In the genomic region with DNA sequence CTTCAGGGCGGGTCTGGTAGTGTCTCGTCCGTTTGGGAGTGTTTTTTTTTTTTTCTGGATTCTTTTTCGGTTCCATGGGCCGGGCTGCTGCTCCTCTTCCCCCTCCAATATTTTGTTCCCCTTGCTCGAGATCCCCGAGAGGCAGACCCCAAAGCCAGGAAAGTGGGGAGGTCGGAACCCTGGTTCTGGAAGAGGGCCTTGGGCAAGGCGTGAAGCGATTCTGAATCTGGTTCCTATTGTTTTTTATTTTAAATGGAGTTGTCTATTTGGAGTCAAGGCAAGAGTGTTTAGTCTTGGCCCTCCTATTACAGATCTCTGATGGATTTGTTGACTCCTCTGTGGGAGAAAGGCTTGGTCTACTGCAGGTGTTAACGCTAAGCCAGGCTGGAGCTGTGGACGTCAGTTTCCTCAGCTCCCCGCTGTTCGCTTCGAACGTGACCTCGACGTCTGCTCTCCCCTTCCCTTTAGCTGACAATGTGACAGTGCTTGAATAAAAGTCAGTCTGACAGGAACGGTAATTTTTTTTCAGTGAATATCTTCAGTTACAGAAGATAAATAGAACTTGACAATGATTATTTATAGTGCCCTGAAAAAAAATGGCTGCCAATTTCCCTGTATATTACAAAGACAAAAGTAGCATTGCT, we compare ENCODE assay signal across 8 cellular contexts. TPM values are rescaled to one million over a fixed set of nuclear protein-coding genes. Genes with fewer than 3 reads are reported as not detected.
DNase-seq lines count a peak whose midpoint lies in the region; FAIRE-seq and TF ChIP-seq lines count a peak whose summit lies in the region.

No MANE protein-coding gene starts in this region.

- DNase-seq in DMS114 treated with DMSO at 0.1 percent for 48 hours (lab: John Stamatoyannopoulos, UW; ENCODE audit: unreplicated experiment) (peak; percentile 39), T-helper 2 cell (peak in 3 of 5 experiments; percentile 7 to 67 (median 26)), mammary epithelial cell (peak; percentile 34), kidney (no peak), NCI-H446 treated with DMSO at 0.1 percent for 48 hours (lab: John Stamatoyannopoulos, UW) (no peak), GOT3 (lab: John Stamatoyannopoulos, UW) (no peak)
- DNase-seq in stimulated activated CD4-positive, alpha-beta T cell treated with anti-CD3 and anti-CD28 coated beads, Interleukin-12 subunit alpha, Interleukin-12 subunit beta, amount 100 ng/mL, for 48 hours (ENCODE audit: low read depth in 2 of 3, low spot score in 1 of 3) = peak in 2 of 3 donors; percentile 7 to 30

- H2AFZ ChIP-seq in mammary epithelial cell (ENCODE audit: low read depth, low read length) = peak overlapping the region; percentile 99

- FAIRE-seq in kidney (lab: Jason Lieb, UNC) = no peak

- H3K27ac ChIP-seq in KOPT-K1 (ENCODE audit: low read depth, low read length, poor library complexity, severe bottlenecking) (peak overlapping the region; percentile 92), mammary epithelial cell (ENCODE audit: insufficient read depth, low read depth, low read length) (peak overlapping the region; percentile 98), kidney (ENCODE audit: low read depth in 2 of 2, low read length in 2 of 2) (peak overlapping the region; percentile 94 to 99)

- dilution Hi-C loops in mammary epithelial cell (cut with HindIII; ENCODE audit: low sequenced_read_pairs) = no loop called here

- intact Hi-C loops in mammary epithelial cell (cut with micrococcal nuclease) (loop anchor here (2.0 to 5.0 kb wide), 2 partner anchors 52 to 595 kb away; a partner anchor contains a TSS), kidney (cut with DNase I) (loop anchor here (10.0 kb wide), 1 partner anchor 162 kb away; no protein-coding TSS in a partner anchor)

- H3K27me3 ChIP-seq in mammary epithelial cell (ENCODE audit: insufficient read depth, low read length) = no peaks in the 10 kb centered on the region

- H3K9me3 ChIP-seq in KOPT-K1 (ENCODE audit: insufficient read depth, low read length, poor library complexity, severe bottlenecking) (no peaks in the 10 kb centered on the region), mammary epithelial cell (replicated peaks; ENCODE audit: insufficient read depth, low read length) (no peaks in the 10 kb centered on the region), kidney (ENCODE audit: control insufficient read depth in 1 of 2, low read length in 2 of 2) (no peaks in the 10 kb centered on the region)

- peaks cover under 1% of the 10 kb centered on the region; the same call in 1 of the 2 replicates for H3K36me3 ChIP-seq in KOPT-K1 (ENCODE audit: insufficient read depth, low read length)
- H3K36me3 ChIP-seq in mammary epithelial cell (ENCODE audit: insufficient read depth, low read length) = no peaks in the 10 kb centered on the region
- no peaks in the 10 kb centered on the region for H3K36me3 ChIP-seq in kidney (ENCODE audit: control insufficient read depth in 1 of 2, insufficient read depth in 2 of 2, low read length in 2 of 2)

- TF ChIP-seq CTCF in mammary epithelial cell (conservative IDR thresholded peaks at IDR 0.05 in 1 of 2, IDR thresholded peaks at IDR 0.05 in 1 of 2; ENCODE audit: extremely low read depth in 1 of 2, insufficient read depth in 1 of 2, low read depth in 1 of 2, low read length in 2 of 2) (no peak), kidney (IDR thresholded peaks at IDR 0.05; ENCODE audit: borderline replicate concordance, extremely low read depth, insufficient read depth) (no peak)

- H3K4me3 ChIP-seq in mammary epithelial cell (replicated peaks in 1 of 3; ENCODE audit: insufficient read depth in 1 of 3, low read depth in 2 of 3, low read length in 3 of 3) = peak overlapping the region; percentile 69 to 90 (median 83)
- peak overlapping the region; percentile 74 to 92 for H3K4me3 ChIP-seq in kidney (ENCODE audit: low read length in 2 of 2)

- under 1% methylated on average over 13 of the region's 19 CpGs for WGBS in mammary epithelial cell (ENCODE audit: low coverage, missing lambda C conversion rate)

- H3K79me2 ChIP-seq in mammary epithelial cell (ENCODE audit: insufficient read depth, low read length) = peaks cover 30% of the 10 kb centered on the region

- peak overlapping the region; percentile 92 for H3K4me2 ChIP-seq in mammary epithelial cell (ENCODE audit: insufficient read depth, low read depth, low read length)

- H3K4me1 ChIP-seq in mammary epithelial cell (ENCODE audit: insufficient read depth, low read length) = peaks cover 4% of the 10 kb centered on the region
- H3K4me1 ChIP-seq in kidney (ENCODE audit: control insufficient read depth in 1 of 2, insufficient read depth in 1 of 2, low read depth in 1 of 2, low read length in 2 of 2) = no peaks in the 10 kb centered on the region

- peak overlapping the region; percentile 99 for H3K9ac ChIP-seq in mammary epithelial cell (ENCODE audit: insufficient read depth, low read length)
- peak overlapping the region; percentile 96 to 100 for H3K9ac ChIP-seq in kidney (ENCODE audit: low read length in 2 of 2)

- TSS peak; percentile 72 for BruUV-seq in mammary epithelial cell (replicated peaks; lab: Mats Ljungman, UMichigan)

- in situ Hi-C loops in mammary epithelial cell (cut with MboI; ENCODE audit: low sequenced_read_pairs in 2 of 2) = no loop called here

- H4K20me1 ChIP-seq in mammary epithelial cell (ENCODE audit: insufficient read depth, low read length) = no peaks in the 10 kb centered on the region

- CTCF ChIA-PET in mammary epithelial cell (lab: Charles Lee; ENCODE audit: low non-redundant PET) = no interaction called here

RNA-seq across cellular contexts. Expression of a gene that starts 0.7 kb away (rescaled TPM):
- total RNA-seq in mammary epithelial cell (1 to 10 TPM; 4.4 to 5.0 TPM), kidney (11.4 TPM)
- polyA plus RNA-seq in mammary epithelial cell (1.4 TPM), kidney (ENCODE audit: insufficient read depth, low read depth, low replicate concordance) (3.2 TPM)
- polyA minus RNA-seq in mammary epithelial cell = not detected

RNA-seq across cellular contexts. Expression of a gene that starts 52.4 kb away (rescaled TPM):
- total RNA-seq in mammary epithelial cell (10 to 100 TPM; 13.3 to 50.5 TPM), kidney (44.6 TPM)
- polyA plus RNA-seq in mammary epithelial cell (63.4 TPM), kidney (ENCODE audit: insufficient read depth, low read depth, low replicate concordance) (21.1 TPM)
- 106 TPM for polyA minus RNA-seq in mammary epithelial cell

Comparison
In these comparisons a context has a peak if more than half of its experiments do, and no peak if none do; other contexts are left out.
1. DNase-seq: peak in DMS114 treated with DMSO at 0.1 percent for 48 hours (single experiment), T-helper 2 cell (3 of 5), mammary epithelial cell (single experiment) and stimulated activated CD4-positive, alpha-beta T cell treated with anti-CD3 and anti-CD28 coated beads, Interleukin-12 subunit alpha, Interleukin-12 subunit beta, amount 100 ng/mL, for 48 hours (2 of 3); none in kidney (single experiment), NCI-H446 treated with DMSO at 0.1 percent for 48 hours (single experiment) and GOT3 (single experiment).
2. Peak in every context shown above with its lines, with median percentiles within 50 percentile points of each other: H3K27ac ChIP-seq.